In the genomic region with DNA sequence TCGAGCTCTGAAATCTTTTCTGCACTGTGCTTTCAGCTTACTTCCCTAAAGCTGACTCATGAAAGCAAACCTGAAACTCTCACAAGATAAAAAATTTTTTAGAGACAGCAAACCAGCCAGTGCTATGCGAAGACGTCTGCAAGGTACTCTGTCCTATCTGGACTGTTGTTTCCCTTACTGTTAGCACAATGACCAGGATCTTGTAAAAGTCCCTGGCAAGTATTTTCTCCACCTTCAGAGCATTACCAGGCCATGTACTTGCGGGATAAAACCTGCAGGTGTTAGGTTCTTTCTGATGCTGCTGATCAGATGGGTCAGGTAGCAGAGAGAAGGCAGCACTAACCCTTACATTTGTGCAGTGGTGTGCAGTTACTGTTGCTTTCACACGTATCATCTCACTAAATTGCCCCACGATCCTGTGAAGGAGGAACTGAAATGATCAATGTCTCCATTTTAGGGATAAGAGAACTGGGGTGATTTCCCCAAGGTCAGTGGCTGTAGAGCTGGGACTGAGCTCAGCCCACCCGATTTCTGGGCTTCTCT, we compare ENCODE assay signal across 14 cellular contexts.
DNase-seq lines count a peak whose midpoint lies in the region; ATAC-seq lines count a peak whose summit lies in the region.
"Had no signal": no experiment of that assay in that cellular context is flagged by ENCODE, and none has a peak within 500 bp of the region (broad histone marks: within the 10 kb centered on the region; RNA-seq: fewer than 3 reads in every experiment).

No MANE protein-coding gene starts in this region.

- H3K4me3 ChIP-seq in stomach smooth muscle (ENCODE audit: low read length in 2 of 2) (no peak overlapping the region), HAP-1 (no peak overlapping the region)
- H3K4me3 ChIP-seq: A549 had no signal

- H3K9me3 ChIP-seq in stomach smooth muscle (ENCODE audit: control insufficient read depth in 2 of 2, low read length in 2 of 2) (no peaks in the 10 kb centered on the region), HAP-1 (no peaks in the 10 kb centered on the region)
- H3K9me3 ChIP-seq: A549 had no signal

- peak overlapping the region; percentile 31 for H3K27ac ChIP-seq in stomach smooth muscle (ENCODE audit: low read length)
- H3K27ac ChIP-seq: A549, foreskin keratinocyte had no signal

- H3K36me3 ChIP-seq in stomach smooth muscle (ENCODE audit: control insufficient read depth in 2 of 2, insufficient read depth in 2 of 2, low read length in 2 of 2) (peaks cover 0 to 10% of the 10 kb centered on the region in 2 donors), HAP-1 (replicated peaks) (no peaks in the 10 kb centered on the region)

- peak; percentile 51 for ATAC-seq in HG02763 (IDR thresholded peaks at IDR 0.05; ENCODE audit: unreplicated experiment)
- peak; percentile 49 for ATAC-seq in HG03575 (IDR thresholded peaks at IDR 0.05; ENCODE audit: extremely low read depth, insufficient number of reproducible peaks, low FRiP score, unreplicated experiment)
- ATAC-seq: A549; foreskin keratinocyte; stimulated activated effector memory CD8-positive, alpha-beta T cell treated with anti-CD3 and anti-CD28 coated beads, Interleukin-12 subunit alpha, Interleukin-12 subunit beta, amount 100 ng/mL, for 72 hours had no signal

- in situ Hi-C loops in HAP-1 (cut with MboI; ENCODE audit: low sequenced_read_pairs) = no loop called here

- peak overlapping the region in 1 of 2 donors; percentile 42 for H3K9ac ChIP-seq in stomach smooth muscle (ENCODE audit: low read length in 2 of 2)

- H3K4me1 ChIP-seq in stomach smooth muscle (ENCODE audit: control insufficient read depth, insufficient read depth, low read length) (peaks cover 40% of the 10 kb centered on the region), HAP-1 (no peaks in the 10 kb centered on the region)

- DNase-seq in SIG-M5 treated with dmso at 0.1 percent for 504 hours (lab: John Stamatoyannopoulos, UW; ENCODE audit: unreplicated experiment) = peak; percentile 33
- no peak for DNase-seq in SIG-M5 (lab: John Stamatoyannopoulos, UW)
- DNase-seq in activated naive CD4-positive, alpha-beta T cell treated with anti-CD3 and anti-CD28 coated beads, Interleukin-2, amount 50 U/mL, for 16 hours = no peak
- no peak for DNase-seq in NCI-H226
- no peak for DNase-seq in HAP-1 (ENCODE audit: low spot score in 2 of 2)
- DNase-seq: activated T-cell treated with anti-CD3 and anti-CD28 coated beads, Interleukin-2, amount 50 U/mL, for 24 hours; foreskin keratinocyte; mesendoderm; NCI-H345 had no signal

- H3K27me3 ChIP-seq in stomach smooth muscle (ENCODE audit: control insufficient read depth in 1 of 2, insufficient read depth in 2 of 2, low read length in 2 of 2) (no peaks in the 10 kb centered on the region), HAP-1 (ENCODE audit: low read depth) (0 out of 2 replicates have a peak, but pooled peaks cover 3% of the 10 kb centered on the region)
- H3K27me3 ChIP-seq: foreskin keratinocyte had no signal
